18 cellular contexts compared by ENCODE assay signal in genomic region chr6:13847651-13848050, GRCh38. TPM values are rescaled to one million over a fixed set of nuclear protein-coding genes. Genes with fewer than 3 reads are reported as not detected.
DNase-seq lines count a peak whose midpoint lies in the region; TF ChIP-seq lines count a peak whose summit lies in the region.
"Had no signal": no experiment of that assay in that cellular context is flagged by ENCODE, and none has a peak within 500 bp of the region (broad histone marks: within the 10 kb centered on the region; RNA-seq: fewer than 3 reads in every experiment).

No MANE protein-coding gene starts in this region.

- H3K27me3 ChIP-seq in H9 (ENCODE audit: insufficient read depth, low read length) (no peaks in the 10 kb centered on the region), iPS-20b (ENCODE audit: insufficient read depth, low read length) (no peaks in the 10 kb centered on the region), trophoblast cell (ENCODE audit: insufficient read depth, low read length) (no peaks in the 10 kb centered on the region), MG63 (0 out of 2 replicates have a peak, but pooled peaks cover 3% of the 10 kb centered on the region)
- H3K27me3 ChIP-seq: BLaER1, SJSA1 had no signal

- no peak overlapping the region for H4K8ac ChIP-seq in H9 (replicated peaks; ENCODE audit: insufficient read length, low read depth, low read length)
- H4K8ac ChIP-seq in trophoblast cell (ENCODE audit: low read depth, low read length): no peak overlapping the region

- H3K9me3 ChIP-seq in H9 (ENCODE audit: control insufficient read depth, low read depth, low read length) (no peaks in the 10 kb centered on the region), iPS-20b (ENCODE audit: insufficient read depth, low read depth, low read length) (no peaks in the 10 kb centered on the region), trophoblast cell (ENCODE audit: insufficient read depth, low read depth, low read length) (peaks cover 2% of the 10 kb centered on the region), MG63 (no peaks in the 10 kb centered on the region; the same call in 1 of the 2 replicates)
- H3K9me3 ChIP-seq: SJSA1 had no signal

- H3K27ac Mint-ChIP-seq in H9: peak overlapping the region in 2 of 3 experiments; percentile 37 to 61; a peak in 3 of 7 replicates
- H3K27ac Mint-ChIP-seq: CD4-positive, alpha-beta memory T cell had no signal

- no peak overlapping the region for H4K12ac ChIP-seq in trophoblast cell (ENCODE audit: low read depth, low read length)

- no peak overlapping the region for H3K14ac ChIP-seq in H9 (ENCODE audit: insufficient read depth, low read length)
- no peak overlapping the region for H3K14ac ChIP-seq in trophoblast cell (ENCODE audit: low read length)

- H3K23ac ChIP-seq in H9 (ENCODE audit: insufficient read length, low read depth, low read length): no peak overlapping the region
- H3K23ac ChIP-seq in trophoblast cell (ENCODE audit: low read length): no peak overlapping the region

- H3K79me1 ChIP-seq in H9 (ENCODE audit: insufficient read depth, low read depth, low read length, poor library complexity, severe bottlenecking) (no peaks in the 10 kb centered on the region), trophoblast cell (ENCODE audit: low read length) (peaks cover 2% of the 10 kb centered on the region)

- no peak overlapping the region for H3T11ph ChIP-seq in H9 (ENCODE audit: low read length)

- H3K79me2 ChIP-seq in H9 (ENCODE audit: insufficient read depth, low read length) (no peaks in the 10 kb centered on the region), trophoblast cell (ENCODE audit: control insufficient read depth, insufficient read depth, low read length, poor library complexity) (no peaks in the 10 kb centered on the region)

- TF ChIP-seq CTCF in H9 (conservative IDR thresholded peaks at IDR 0.05): no peak

- H2BK20ac ChIP-seq in H9 (ENCODE audit: low read depth, low read length, poor library complexity, severe bottlenecking): no peak overlapping the region

- peaks cover 10% of the 10 kb centered on the region; the same call in 1 of the 2 replicates for H3K4me1 ChIP-seq in H9 (ENCODE audit: insufficient read depth, low read length)
- peaks cover 21% of the 10 kb centered on the region for H3K4me1 ChIP-seq in iPS-20b (ENCODE audit: insufficient read depth, low read length)
- H3K4me1 ChIP-seq in trophoblast cell (ENCODE audit: control insufficient read depth in 1 of 2, insufficient read depth in 2 of 2, low read length in 2 of 2): peaks cover 4 to 9% of the 10 kb centered on the region in 2 experiments
- H3K4me1 ChIP-seq: BLaER1, SJSA1 had no signal

- H3K18ac ChIP-seq in H9 (ENCODE audit: insufficient read length, low read depth, low read length) (no peak overlapping the region), trophoblast cell (ENCODE audit: low read length) (no peak overlapping the region)

- peaks cover 31 to 41% of the 10 kb centered on the region in 2 experiments for H3K4me1 Mint-ChIP-seq in H9
- H3K4me1 Mint-ChIP-seq: CD4-positive, alpha-beta memory T cell had no signal

- H2BK120ac ChIP-seq in H9 (ENCODE audit: low read depth, low read length, poor library complexity, severe bottlenecking) (no peak overlapping the region), trophoblast cell (ENCODE audit: insufficient read depth, low read length, poor library complexity) (no peak overlapping the region)

- no peak overlapping the region for H2BK15ac ChIP-seq in H9 (ENCODE audit: low read depth, low read length)

- no peak overlapping the region for H4K5ac ChIP-seq in H9 (ENCODE audit: insufficient read length, low read depth, low read length)

- H3K9me3 Mint-ChIP-seq in H9: no peaks in the 10 kb centered on the region
- H3K9me3 Mint-ChIP-seq: CD4-positive, alpha-beta memory T cell had no signal

- H3K4me3 ChIP-seq in iPS-20b (ENCODE audit: low read length) (peak overlapping the region; percentile 39; the same call in 1 of the 2 replicates), trophoblast cell (ENCODE audit: low read depth, low read length) (no peak overlapping the region), MG63 (no peak overlapping the region)
- H3K4me3 ChIP-seq: BLaER1, GM23248, SJSA1 had no signal

- H3K56ac ChIP-seq in H9 (ENCODE audit: insufficient read length, low read depth, low read length): no peak overlapping the region

- H2BK12ac ChIP-seq in H9 (ENCODE audit: insufficient read length, low read depth, low read length) (no peak overlapping the region), trophoblast cell (ENCODE audit: low read length) (no peak overlapping the region)

- no peak overlapping the region for H2BK5ac ChIP-seq in H9 (ENCODE audit: insufficient read length, low read length)
- no peak overlapping the region for H2BK5ac ChIP-seq in trophoblast cell (ENCODE audit: low read depth, low read length, poor library complexity)

- no peak overlapping the region for H3K27ac ChIP-seq in H9 (ENCODE audit: insufficient read length, low read depth, low read length)
- H3K27ac ChIP-seq in caudate nucleus (ENCODE audit: low read depth, low read length): peak overlapping the region; percentile 7
- H3K27ac ChIP-seq in iPS-20b (ENCODE audit: low read length): no peak overlapping the region
- H3K27ac ChIP-seq in trophoblast cell (ENCODE audit: low read depth, low read length): no peak overlapping the region
- H3K27ac ChIP-seq: BLaER1, GM23248, KMS-11, SJSA1 had no signal

- no peaks in the 10 kb centered on the region for H3K36me3 ChIP-seq in iPS-20b (ENCODE audit: insufficient read depth, low read depth, low read length)
- no peaks in the 10 kb centered on the region for H3K36me3 ChIP-seq in trophoblast cell (ENCODE audit: control insufficient read depth in 1 of 2, insufficient read depth in 2 of 2, low read length in 2 of 2)
- no peaks in the 10 kb centered on the region for H3K36me3 ChIP-seq in MG63
- H3K36me3 ChIP-seq: BLaER1, SJSA1 had no signal

- H4K91ac ChIP-seq in H9 (ENCODE audit: insufficient read length, low read depth, low read length): no peak overlapping the region
- H4K91ac ChIP-seq in trophoblast cell (ENCODE audit: low read depth, low read length): no peak overlapping the region

- H3K4ac ChIP-seq in H9 (ENCODE audit: low read depth, low read length): no peak overlapping the region
- no peak overlapping the region for H3K4ac ChIP-seq in trophoblast cell (ENCODE audit: low read depth, low read length)

- no peak overlapping the region for H3K9ac ChIP-seq in H9 (ENCODE audit: extremely low read depth, insufficient read length, low read length)
- H3K9ac ChIP-seq in iPS-20b (ENCODE audit: low read depth, low read length): peak overlapping the region; percentile 33; the same call in 1 of the 2 replicates
- no peak overlapping the region for H3K9ac ChIP-seq in trophoblast cell (ENCODE audit: low read length)
- H3K9ac ChIP-seq: BLaER1, GM23248, KMS-11 had no signal

- no peaks in the 10 kb centered on the region for H4K20me1 ChIP-seq in H9 (ENCODE audit: control insufficient read depth, insufficient read depth, insufficient read length)
- H4K20me1 ChIP-seq: BLaER1 had no signal

- no CpG with 5 or more reads among the region's 5 CpGs for WGBS in H9 (ENCODE audit: extremely low coverage, insufficient read length, low lambda C conversion rate)
- no CpG with 5 or more reads among the region's 5 CpGs for WGBS in trophoblast cell (ENCODE audit: extremely low coverage, insufficient coverage, insufficient read length)

- peak overlapping the region in 1 of 2 experiments; percentile 6; a peak in 2 of 5 replicates for H3K4me3 Mint-ChIP-seq in H9
- H3K4me3 Mint-ChIP-seq: CD4-positive, alpha-beta memory T cell had no signal

- H3K4me2 ChIP-seq in H9 (ENCODE audit: insufficient read depth, insufficient read length, low read length): no peak overlapping the region
- no peak overlapping the region for H3K4me2 ChIP-seq in trophoblast cell (ENCODE audit: low read length)
- H3K4me2 ChIP-seq: BLaER1, KMS-11 had no signal

- peak; percentile 13 for DNase-seq in H9
- DNase-seq in caudate nucleus (lab: John Stamatoyannopoulos, UW): peak in 12 of 61 donors; percentile 3 to 55 (median 25)
- no peak for DNase-seq in trophoblast cell
- DNase-seq in MG63: no peak
- DNase-seq in NCI-H2029 (lab: John Stamatoyannopoulos, UW): no peak
- DNase-seq in SW 1271 (lab: John Stamatoyannopoulos, UW): no peak
- DNase-seq: CD4-positive, alpha-beta memory T cell; DMS153; GF-D8; GM23248; NCI-H1436; NCI-H1930; NCI-H345; NCI-H524 treated with DMSO at 0.1 percent for 48 hours had no signal

- H3K36me3 Mint-ChIP-seq in H9 (ENCODE audit: insufficient read depth in 1 of 3, low read depth in 3 of 3): no peaks in the 10 kb centered on the region
- H3K36me3 Mint-ChIP-seq: CD4-positive, alpha-beta memory T cell had no signal

- no peaks in the 10 kb centered on the region for H3K27me3 Mint-ChIP-seq in H9 (ENCODE audit: low read depth)

- no peak overlapping the region for H2AK5ac ChIP-seq in H9 (ENCODE audit: insufficient read length, low read length)
- H2AK5ac ChIP-seq in trophoblast cell (ENCODE audit: low read length): peak overlapping the region; percentile 26

- no peaks in the 10 kb centered on the region for H3K23me2 ChIP-seq in H9 (ENCODE audit: insufficient read length, low read depth, low read length, poor library complexity, severe bottlenecking)

- H2AFZ ChIP-seq in H9 (ENCODE audit: low read length) (no peak overlapping the region), trophoblast cell (ENCODE audit: insufficient read depth, low read length, poor library complexity) (no peak overlapping the region)
- H2AFZ ChIP-seq: GM23248 had no signal

RNA-seq across cellular contexts. Expression of gene MCUR1, which starts 33.3 kb away (rescaled TPM):
- total RNA-seq in H9 (2021): 32.0 and 35.4 TPM in 2 replicates
- polyA plus RNA-seq in trophoblast cell (2013): 23.3 and 24.2 TPM in 2 replicates
- 32.5 and 51.5 TPM in 2 replicates for total RNA-seq in MG63 (2014; rRNA removed; shearing (Covaris generic); ENCODE audit: low replicate concordance)
